Comparison of ENCODE assay signal across 8 cellular contexts in the genomic region with DNA sequence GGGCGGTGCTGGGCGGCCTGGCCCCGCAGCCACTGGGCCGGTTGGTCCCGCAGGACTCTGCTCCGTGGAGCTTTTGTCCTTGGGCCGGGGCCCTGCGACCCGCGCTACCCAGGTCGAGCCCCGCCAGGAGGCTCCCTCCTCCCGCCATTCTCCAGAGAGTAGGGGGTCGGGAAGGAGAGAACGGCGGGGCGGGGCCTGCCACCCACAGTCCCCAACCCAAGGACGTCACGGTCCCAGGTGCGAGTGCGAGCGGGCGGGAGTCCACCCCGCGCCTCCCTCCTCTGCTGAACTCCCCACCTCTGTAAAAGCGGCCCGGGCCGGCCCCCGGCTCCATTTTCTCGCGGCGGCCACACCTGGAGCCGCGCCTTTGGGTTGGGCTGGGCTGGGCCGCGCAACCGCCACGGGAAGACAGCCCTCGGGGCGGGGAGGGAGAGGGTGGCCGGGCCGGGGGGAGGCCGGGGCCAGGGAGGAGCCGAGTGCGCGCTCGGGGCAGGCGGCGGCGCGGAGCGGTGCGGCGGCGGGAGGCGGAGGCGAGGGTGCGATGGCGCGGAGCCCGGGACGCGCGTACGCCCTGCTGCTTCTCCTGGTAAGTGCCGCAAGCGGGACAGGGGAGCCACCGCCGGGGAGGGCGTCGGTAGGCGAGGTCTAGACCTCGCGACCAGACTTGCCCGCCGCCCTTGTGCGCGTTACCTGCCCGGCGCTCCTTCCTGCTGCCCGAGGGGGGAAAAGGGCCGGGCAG. TPM values are rescaled to one million over a fixed set of nuclear protein-coding genes. Genes with fewer than 3 reads are reported as not detected.
DNase-seq lines count a peak whose midpoint lies in the region; ATAC-seq and TF ChIP-seq lines count a peak whose summit lies in the region.

A gene (plus strand): TSS at position 467 of the 739 bp plus-strand sequence. CDS start 75 bp downstream, at position 542.

- H3K36me3 ChIP-seq in SJCRH30 (no peaks in the 10 kb centered on the region), right lobe of liver (no peaks in the 10 kb centered on the region), stomach (no peaks in the 10 kb centered on the region)

- H3K27me3 ChIP-seq in CD4-positive, alpha-beta T cell (ENCODE audit: control insufficient read depth, insufficient read depth, low read length), result peaks cover 44% of the 10 kb centered on the region
- H3K27me3 ChIP-seq in SJCRH30 (no peaks in the 10 kb centered on the region), right lobe of liver (no peaks in the 10 kb centered on the region), stomach (peaks cover 0 to 30% (median 13%) of the 10 kb centered on the region in 3 donors)

- TF ChIP-seq POLR2A in right lobe of liver (IDR thresholded peaks at IDR 0.05), result peak; percentile 71
- TF ChIP-seq POLR2A in stomach (IDR thresholded peaks at IDR 0.05), result peak in 1 of 4 donors; percentile 17

- H3K36me3 Mint-ChIP-seq in CD4-positive, alpha-beta T cell (ENCODE audit: low read depth), result no peaks in the 10 kb centered on the region

- no peak for TF ChIP-seq EP300 in stomach (IDR thresholded peaks at IDR 0.05)

- H3K4me1 ChIP-seq in SJCRH30 (no peaks in the 10 kb centered on the region), right lobe of liver (no peaks in the 10 kb centered on the region), stomach (peaks cover 0 to 24% (median 12%) of the 10 kb centered on the region in 4 donors)

- H3K4me3 ChIP-seq in SJCRH30 (peak within 1 kb of the TSS; percentile 57), coronary artery (peak within 1 kb of the TSS; percentile 76), right lobe of liver (peak within 1 kb of the TSS; percentile 62 to 81 (median 68)), stomach (peak within 1 kb of the TSS; percentile 56 to 70 (median 64))

- ATAC-seq in CD4-positive, alpha-beta T cell (ENCODE audit: poor library complexity), result peak; percentile 62
- ATAC-seq in HG03196 (IDR thresholded peaks at IDR 0.05; ENCODE audit: unreplicated experiment) (peak; percentile 48), right lobe of liver (peak; percentile 91 to 98 (median 94))

- H3K27ac ChIP-seq in CD4-positive, alpha-beta T cell (ENCODE audit: low read depth, low read length), result no peak within 1 kb of the TSS
- H3K27ac ChIP-seq in SJCRH30 (no peak within 1 kb of the TSS), coronary artery (no peak within 1 kb of the TSS), right lobe of liver (peak within 1 kb of the TSS; percentile 61 to 71 (median 70)), stomach (peak within 1 kb of the TSS; percentile 86 to 99 (median 87))

- intact Hi-C loops in CD4-positive, alpha-beta T cell (cut with DNase I, micrococcal nuclease), result no loop called here
- intact Hi-C loops in right lobe of liver (cut with DNase I) (no loop called here), stomach (cut with DNase I; ENCODE audit: low total_unique reads) (no loop called here)

- H3K27me3 Mint-ChIP-seq in CD4-positive, alpha-beta T cell, result peaks cover 58% of the 10 kb centered on the region

- H3K9me3 Mint-ChIP-seq in CD4-positive, alpha-beta T cell, result no peaks in the 10 kb centered on the region

- 0% methylated on average over 7 of the region's 82 CpGs for WGBS in right lobe of liver (ENCODE audit: insufficient coverage, low coverage, low lambda C conversion rate, missing lambda C conversion rate)
- WGBS in stomach, 5 donors, result 2 to 7% (median 2%) methylated on average over 14 to 82 of the region's 82 CpGs

- no peaks in the 10 kb centered on the region for H3K9me3 ChIP-seq in CD4-positive, alpha-beta T cell (ENCODE audit: control insufficient read depth, low read length)
- H3K9me3 ChIP-seq in SJCRH30 (replicated peaks) (no peaks in the 10 kb centered on the region), right lobe of liver (no peaks in the 10 kb centered on the region), stomach (no peaks in the 10 kb centered on the region)

- peak in 1 of 10 experiments; percentile 7 for DNase-seq in CD4-positive, alpha-beta T cell
- DNase-seq in GM19240 (ENCODE audit: insufficient read length, low spot score), result peak; percentile 23
- peak; percentile 7 to 13 for DNase-seq in SJCRH30
- DNase-seq in coronary artery (ENCODE audit: low spot score), result no peak
- DNase-seq in right lobe of liver, result peak; percentile 87 to 92 (median 90)
- peak; percentile 86 for DNase-seq in stomach
- DNase-seq in activated effector memory CD4-positive, alpha-beta T cell treated with anti-CD3 and anti-CD28 coated beads, Interleukin-2, amount 50 U/mL, for 16 hours, result no peak

- peak within 1 kb of the TSS; percentile 82 for H3K4me3 Mint-ChIP-seq in CD4-positive, alpha-beta T cell

- TF ChIP-seq CTCF in CD4-positive, alpha-beta T cell (IDR thresholded peaks at IDR 0.05), result no peak
- TF ChIP-seq CTCF in coronary artery (IDR thresholded peaks at IDR 0.05) (no peak), right lobe of liver (IDR thresholded peaks at IDR 0.05) (peak in 1 of 4 donors; percentile 3), stomach (IDR thresholded peaks at IDR 0.05) (no peak)

- H3K27ac Mint-ChIP-seq in CD4-positive, alpha-beta T cell, result no peak within 1 kb of the TSS

- H3K4me1 Mint-ChIP-seq in CD4-positive, alpha-beta T cell (ENCODE audit: low read depth), result peaks cover 7% of the 10 kb centered on the region

- CTCF ChIA-PET in CD4-positive, alpha-beta T cell (lab: Charles Lee), result no interaction called here

- POLR2A ChIA-PET in CD4-positive, alpha-beta T cell (lab: Charles Lee), result no interaction called here

RNA-seq across cellular contexts. Expression of the gene that starts here (rescaled TPM):
- total RNA-seq in CD4-positive, alpha-beta T cell, result under 1 TPM; 0.11 to 0.14 TPM
- total RNA-seq in SJCRH30 (2014; rRNA removed; shearing (Covaris generic)), result 4.8 and 4.9 TPM in 2 replicates
- total RNA-seq in right lobe of liver, result 10 to 100 TPM in 5 of 6 experiments, 1 to 10 TPM in 1; 9.8 to 27.0 (median 16.4) TPM
- total RNA-seq in stomach, result 100 to 1,000 TPM in 1 of 5 donors, 10 to 100 TPM in 4; 12.5 to 130 (median 42.0) TPM
- 10 to 100 TPM in 1 of 3 donors, 1 to 10 TPM in 2; 6.1 to 16.1 (median 9.3) TPM for polyA plus RNA-seq in stomach

Comparison
In these comparisons a context has a peak if more than half of its experiments do, and no peak if none do; other contexts are left out.
1. Peak in ATAC-seq in CD4-positive, alpha-beta T cell; RNA of the gene not detected or under 1 TPM.
2. DNase-seq: peak in GM19240 (single experiment), SJCRH30 (2 of 2), right lobe of liver (3 of 3) and stomach (single experiment); none in coronary artery (single experiment) and activated effector memory CD4-positive, alpha-beta T cell treated with anti-CD3 and anti-CD28 coated beads, Interleukin-2, amount 50 U/mL, for 16 hours (single experiment).
3. H3K27ac ChIP-seq: peak in right lobe of liver (3 of 3) and stomach (5 of 5); none in CD4-positive, alpha-beta T cell (single experiment), SJCRH30 (single experiment) and coronary artery (0 of 2).
4. Peak in every context shown above with its lines, with median percentiles within 50 percentile points of each other: ATAC-seq and H3K4me3 ChIP-seq.